1 cellular context compared by ENCODE assay signal in genomic region chr13:19181621-19182485, GRCh38.
TF ChIP-seq lines count a peak whose summit lies in the region.

Gene TUBA3C, minus strand, starts transcription at chr13:19181824. Its CDS starts 77 bp downstream, at chr13:19181747.

TF ChIP-seq in SK-N-SH, 30 proteins besides CTCF, POLR2A, EP300 and RAD21 (continued from another document):
- TF ChIP-seq FOSL2 (IDR thresholded peaks at IDR 0.05; ENCODE audit: borderline replicate concordance, low read depth), result no peak
- TF ChIP-seq SMC3 (IDR thresholded peaks at IDR 0.05; ENCODE audit: low read depth, low read length), result no peak
- TF ChIP-seq RXRA (IDR thresholded peaks at IDR 0.05; ENCODE audit: borderline replicate concordance, low read depth), result no peak
